8 cellular contexts compared by ENCODE assay signal in genomic region chr2:46776687-46777327, GRCh38.
A peak's percentile ranks its signal among the peaks of the same experiment; 100 is the strongest.
DNase-seq lines count a peak whose midpoint lies in the region; ATAC-seq and TF ChIP-seq lines count a peak whose summit lies in the region.

No MANE protein-coding gene starts in this region.

- no peaks in the 10 kb centered on the region for H3K36me3 Mint-ChIP-seq in endothelial cell (ENCODE audit: low read depth, unreplicated experiment)
- no peaks in the 10 kb centered on the region for H3K36me3 Mint-ChIP-seq in natural killer cell

- intact Hi-C loops in natural killer cell (cut with micrococcal nuclease): loop anchor here (1.0 kb wide), 1 partner anchor 145 kb away; no protein-coding TSS in a partner anchor

- H3K27me3 Mint-ChIP-seq in endothelial cell (ENCODE audit: unreplicated experiment): no peaks in the 10 kb centered on the region
- H3K27me3 Mint-ChIP-seq in natural killer cell (ENCODE audit: low read depth in 2 of 2): no peaks in the 10 kb centered on the region

- H3K27me3 ChIP-seq in tibial nerve: no peaks in the 10 kb centered on the region

- DNase-seq in SIG-M5 treated with dmso at 0.1 percent for 504 hours (lab: John Stamatoyannopoulos, UW; ENCODE audit: unreplicated experiment) (peak; percentile 67), SIG-M5 (lab: John Stamatoyannopoulos, UW) (no peak), NCI-H1694 (lab: John Stamatoyannopoulos, UW) (peak; percentile 45), endothelial cell (ENCODE audit: low spot score) (peak; percentile 63), natural killer cell (no peak), tibial nerve (ENCODE audit: low spot score in 2 of 2) (peak in 1 of 2 donors; percentile 70)
- peak; percentile 74 for DNase-seq in activated CD4-positive, alpha-beta T cell treated with anti-CD3 and anti-CD28 coated beads for 48 hours

- H3K4me1 ChIP-seq in tibial nerve: peaks cover 0 to 33% (median 13%) of the 10 kb centered on the region in 4 donors

- TF ChIP-seq CTCF in endothelial cell (IDR thresholded peaks at IDR 0.05; ENCODE audit: unreplicated experiment) (peak; percentile 68), natural killer cell (IDR thresholded peaks at IDR 0.05) (peak; percentile 64), tibial nerve (IDR thresholded peaks at IDR 0.05) (peak; percentile 39 to 55 (median 51))

- H3K4me3 ChIP-seq in tibial nerve: no peak overlapping the region

- H3K36me3 ChIP-seq in tibial nerve: no peaks in the 10 kb centered on the region

- 67 to 70% methylated on average over 10 of the region's 10 CpGs for WGBS in tibial nerve, 2 donors

- ATAC-seq in natural killer cell (peak in 1 of 3 donors; percentile 57), GM19397 (IDR thresholded peaks at IDR 0.05; ENCODE audit: unreplicated experiment) (no peak)

- H3K4me3 Mint-ChIP-seq in endothelial cell (ENCODE audit: unreplicated experiment): no peak overlapping the region
- H3K4me3 Mint-ChIP-seq in natural killer cell: no peak overlapping the region

- no peak overlapping the region for H3K27ac ChIP-seq in tibial nerve

- TF ChIP-seq POLR2A in tibial nerve (IDR thresholded peaks at IDR 0.05): no peak

- H3K9me3 Mint-ChIP-seq in endothelial cell (ENCODE audit: unreplicated experiment) (no peaks in the 10 kb centered on the region), natural killer cell (no peaks in the 10 kb centered on the region)

- peaks cover 6% of the 10 kb centered on the region for H3K4me1 Mint-ChIP-seq in endothelial cell (ENCODE audit: unreplicated experiment)
- no peaks in the 10 kb centered on the region for H3K4me1 Mint-ChIP-seq in natural killer cell

- no peak for TF ChIP-seq EP300 in tibial nerve (IDR thresholded peaks at IDR 0.05)

- H3K9me3 ChIP-seq in tibial nerve: no peaks in the 10 kb centered on the region

- no peak overlapping the region for H3K27ac Mint-ChIP-seq in endothelial cell (ENCODE audit: unreplicated experiment)
- no peak overlapping the region for H3K27ac Mint-ChIP-seq in natural killer cell

Comparison
In these comparisons a context has a peak if more than half of its experiments do, and no peak if none do; other contexts are left out.
1. DNase-seq: peak in SIG-M5 treated with dmso at 0.1 percent for 504 hours (single experiment), NCI-H1694 (single experiment), activated CD4-positive, alpha-beta T cell treated with anti-CD3 and anti-CD28 coated beads for 48 hours (single experiment) and endothelial cell (single experiment); none in SIG-M5 (single experiment) and natural killer cell (single experiment).
2. Peak in every context shown above with its lines, with median percentiles within 50 percentile points of each other: CTCF ChIP-seq.